16 cellular contexts compared by ENCODE assay signal in the genomic region with DNA sequence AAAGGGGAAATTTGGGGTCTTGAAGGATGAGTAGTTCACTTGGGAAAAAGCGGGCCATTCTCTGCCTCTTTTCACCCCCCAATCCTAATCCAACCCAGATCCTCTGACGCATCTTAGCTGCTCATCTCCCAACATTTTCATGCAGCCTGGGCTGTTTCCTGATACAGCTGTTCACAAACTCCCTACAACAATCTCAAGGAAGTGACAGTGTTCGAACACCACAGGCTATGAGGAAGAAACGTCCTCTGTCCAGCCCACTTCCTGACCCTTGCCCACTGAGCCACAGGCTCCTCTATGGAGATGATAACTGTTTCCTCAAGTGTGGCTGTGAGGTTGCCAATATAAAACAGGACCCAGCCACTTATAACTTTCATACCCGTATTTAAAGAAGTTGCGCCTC. TPM values are rescaled to one million over a fixed set of nuclear protein-coding genes. Genes with fewer than 3 reads are reported as not detected.
A peak's percentile ranks its signal among the peaks of the same experiment; 100 is the strongest.
DNase-seq lines count a peak whose midpoint lies in the region; ATAC-seq and TF ChIP-seq lines count a peak whose summit lies in the region.
"Had no signal": no experiment of that assay in that cellular context is flagged by ENCODE, and none has a peak within 500 bp of the region (broad histone marks: within the 10 kb centered on the region; RNA-seq: fewer than 3 reads in every experiment).

No MANE protein-coding gene starts in this region.

- DNase-seq in T-helper 1 cell: no peak
- peak; percentile 39 for DNase-seq in OCI-M1 (lab: John Stamatoyannopoulos, UW)
- DNase-seq in endothelial cell (ENCODE audit: low spot score): no peak
- DNase-seq in progenitor cell of endocrine pancreas (ENCODE audit: low spot score, unreplicated experiment): no peak
- no peak for DNase-seq in nucleus accumbens (lab: John Stamatoyannopoulos, UW)
- no peak for DNase-seq in NCI-H226
- DNase-seq: activated CD4-positive, alpha-beta T cell treated with anti-CD3 and anti-CD28 coated beads, Interleukin-2, amount 50 U/mL, for 48 hours; activated gamma-delta T cell treated with Interleukin-2 at 50 U/mL for 16 hours; caudate nucleus; DND-41; NCI-H187 had no signal

- ATAC-seq in GM21529 (IDR thresholded peaks at IDR 0.05; ENCODE audit: unreplicated experiment): no peak
- ATAC-seq: A549 had no signal

- H3K36me3 Mint-ChIP-seq in T-helper 1 cell treated with Interleukin-12 subunit alpha and Interleukin-12 subunit beta and Interleukin-4 antibody, amounts not matched to agents 30 μg/mL and 1 μg/mL, for 36 hours (ENCODE audit: low read depth): peaks cover 2% of the 10 kb centered on the region
- H3K36me3 Mint-ChIP-seq in endothelial cell (ENCODE audit: low read depth, unreplicated experiment) (no peaks in the 10 kb centered on the region), progenitor cell of endocrine pancreas (ENCODE audit: insufficient read depth) (no peaks in the 10 kb centered on the region)

- H3K27me3 Mint-ChIP-seq in T-helper 1 cell treated with Interleukin-12 subunit alpha and Interleukin-12 subunit beta and Interleukin-4 antibody, amounts not matched to agents 30 μg/mL and 1 μg/mL, for 36 hours (ENCODE audit: low read depth): peaks cover 46% of the 10 kb centered on the region
- H3K27me3 Mint-ChIP-seq in endothelial cell (ENCODE audit: unreplicated experiment) (peaks cover 19% of the 10 kb centered on the region), progenitor cell of endocrine pancreas (peaks cover 42% of the 10 kb centered on the region)

- no peak for TF ChIP-seq CTCF in endothelial cell (IDR thresholded peaks at IDR 0.05; ENCODE audit: unreplicated experiment)
- TF ChIP-seq CTCF in progenitor cell of endocrine pancreas (IDR thresholded peaks at IDR 0.05; ENCODE audit: unreplicated experiment): no peak

- H3K27ac Mint-ChIP-seq in T-helper 1 cell treated with Interleukin-12 subunit alpha and Interleukin-12 subunit beta and Interleukin-4 antibody, amounts not matched to agents 30 μg/mL and 1 μg/mL, for 36 hours: no peak overlapping the region
- peak overlapping the region; percentile 74 for H3K27ac Mint-ChIP-seq in endothelial cell (ENCODE audit: unreplicated experiment)
- no peak overlapping the region for H3K27ac Mint-ChIP-seq in progenitor cell of endocrine pancreas

- no peaks in the 10 kb centered on the region for H3K9me3 Mint-ChIP-seq in T-helper 1 cell treated with Interleukin-12 subunit alpha and Interleukin-12 subunit beta and Interleukin-4 antibody, amounts not matched to agents 30 μg/mL and 1 μg/mL, for 36 hours
- no peaks in the 10 kb centered on the region for H3K9me3 Mint-ChIP-seq in endothelial cell (ENCODE audit: unreplicated experiment)
- no peaks in the 10 kb centered on the region for H3K9me3 Mint-ChIP-seq in progenitor cell of endocrine pancreas (ENCODE audit: low read depth)

- peaks cover 26% of the 10 kb centered on the region for H3K4me1 Mint-ChIP-seq in T-helper 1 cell treated with Interleukin-12 subunit alpha and Interleukin-12 subunit beta and Interleukin-4 antibody, amounts not matched to agents 30 μg/mL and 1 μg/mL, for 36 hours (ENCODE audit: low read depth)
- H3K4me1 Mint-ChIP-seq in endothelial cell (ENCODE audit: unreplicated experiment) (peaks cover 24% of the 10 kb centered on the region), progenitor cell of endocrine pancreas (ENCODE audit: low read depth) (peaks cover 9% of the 10 kb centered on the region)

- H3K4me3 Mint-ChIP-seq in T-helper 1 cell treated with Interleukin-12 subunit alpha and Interleukin-12 subunit beta and Interleukin-4 antibody, amounts not matched to agents 30 μg/mL and 1 μg/mL, for 36 hours: peak overlapping the region; percentile 60
- H3K4me3 Mint-ChIP-seq in endothelial cell (ENCODE audit: unreplicated experiment) (peak overlapping the region; percentile 52), progenitor cell of endocrine pancreas (ENCODE audit: low read depth) (peak overlapping the region; percentile 29)

RNA-seq across cellular contexts. Expression of a gene that starts 16.2 kb away (rescaled TPM):
- total RNA-seq in endothelial cell (ENCODE audit: unreplicated experiment) (3.0 TPM), progenitor cell of endocrine pancreas (11.4 and 12.7 TPM in 2 replicates)

RNA-seq across cellular contexts. Expression of a gene that starts 26.2 kb away (rescaled TPM):
- total RNA-seq in endothelial cell (ENCODE audit: unreplicated experiment) (165 TPM), progenitor cell of endocrine pancreas (248 TPM in 2 replicates)

RNA-seq across cellular contexts. Expression of a gene that starts 40.0 kb away (rescaled TPM):
- total RNA-seq in endothelial cell (ENCODE audit: unreplicated experiment): 0.95 TPM
- 2.0 TPM in 2 replicates for total RNA-seq in progenitor cell of endocrine pancreas

RNA-seq across cellular contexts. Expression of a gene that starts 49.6 kb away (rescaled TPM):
- total RNA-seq in endothelial cell (ENCODE audit: unreplicated experiment): 38.4 TPM
- 35.7 and 35.9 TPM in 2 replicates for total RNA-seq in progenitor cell of endocrine pancreas

RNA-seq across cellular contexts. Expression of a gene that starts 56.6 kb away (rescaled TPM):
- total RNA-seq in endothelial cell (ENCODE audit: unreplicated experiment) (0.62 TPM), progenitor cell of endocrine pancreas (not detected in 2 replicates)
- total RNA-seq: mononuclear cell, thoracic aorta had no signal
